In the genomic region with DNA sequence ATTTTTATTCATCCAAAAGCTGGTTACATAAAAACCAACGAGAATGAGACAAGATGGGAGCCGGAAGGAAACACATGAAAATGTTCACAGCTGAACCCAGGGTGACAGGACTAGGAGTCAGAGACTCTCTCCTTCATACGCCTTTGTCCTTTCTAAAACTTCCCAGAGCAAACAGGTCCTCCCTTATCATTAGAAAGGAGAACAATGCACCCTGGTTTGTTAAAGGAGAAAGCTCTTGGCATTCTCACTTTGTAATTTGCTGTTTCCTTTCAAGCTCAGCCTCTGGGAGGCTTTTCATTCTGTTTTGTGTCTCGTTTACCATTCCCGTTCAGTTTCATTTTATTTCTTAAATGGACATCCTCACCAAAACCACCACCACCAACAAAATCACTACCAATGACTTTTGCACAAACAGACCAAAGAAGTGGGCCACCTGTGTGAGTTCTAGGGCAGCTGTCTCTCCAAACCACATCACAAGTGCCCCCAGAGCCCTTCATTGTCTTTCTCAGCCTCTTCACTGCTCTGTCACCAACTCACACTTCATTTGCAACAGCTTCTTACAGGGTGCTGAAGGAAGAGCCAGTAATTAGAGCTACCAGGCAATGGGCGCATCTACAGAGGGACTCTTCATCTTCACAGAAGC, we compare ENCODE assay signal across 1 cellular context.
A peak's percentile ranks its signal among the peaks of the same experiment; 100 is the strongest.
TF ChIP-seq lines count a peak whose summit lies in the region.

No MANE protein-coding gene starts in this region.

TF ChIP-seq in H1, 55 proteins besides CTCF, POLR2A, EP300 and RAD21 (continued from another document):
- TF ChIP-seq FOSL1 (IDR thresholded peaks at IDR 0.05; ENCODE audit: insufficient read depth, low read depth, low read length) (no peak), SIN3A (conservative IDR thresholded peaks at IDR 0.05 in 1 of 2, IDR thresholded peaks at IDR 0.05 in 1 of 2; ENCODE audit: low read depth in 1 of 2, low read length in 2 of 2) (0 out of 4 replicates have a peak, but pooled peaks of 1 of the 2 experiments have one; percentile 60), SP1 (IDR thresholded peaks at IDR 0.05; ENCODE audit: low read depth, low read length) (no peak), CBX5 (IDR thresholded peaks at IDR 0.05; ENCODE audit: low read depth, low read length) (no peak)
TF ChIP-seq in H1: peak in this region for 1.
